Comparison of ENCODE assay signal across 8 cellular contexts in the genomic region with DNA sequence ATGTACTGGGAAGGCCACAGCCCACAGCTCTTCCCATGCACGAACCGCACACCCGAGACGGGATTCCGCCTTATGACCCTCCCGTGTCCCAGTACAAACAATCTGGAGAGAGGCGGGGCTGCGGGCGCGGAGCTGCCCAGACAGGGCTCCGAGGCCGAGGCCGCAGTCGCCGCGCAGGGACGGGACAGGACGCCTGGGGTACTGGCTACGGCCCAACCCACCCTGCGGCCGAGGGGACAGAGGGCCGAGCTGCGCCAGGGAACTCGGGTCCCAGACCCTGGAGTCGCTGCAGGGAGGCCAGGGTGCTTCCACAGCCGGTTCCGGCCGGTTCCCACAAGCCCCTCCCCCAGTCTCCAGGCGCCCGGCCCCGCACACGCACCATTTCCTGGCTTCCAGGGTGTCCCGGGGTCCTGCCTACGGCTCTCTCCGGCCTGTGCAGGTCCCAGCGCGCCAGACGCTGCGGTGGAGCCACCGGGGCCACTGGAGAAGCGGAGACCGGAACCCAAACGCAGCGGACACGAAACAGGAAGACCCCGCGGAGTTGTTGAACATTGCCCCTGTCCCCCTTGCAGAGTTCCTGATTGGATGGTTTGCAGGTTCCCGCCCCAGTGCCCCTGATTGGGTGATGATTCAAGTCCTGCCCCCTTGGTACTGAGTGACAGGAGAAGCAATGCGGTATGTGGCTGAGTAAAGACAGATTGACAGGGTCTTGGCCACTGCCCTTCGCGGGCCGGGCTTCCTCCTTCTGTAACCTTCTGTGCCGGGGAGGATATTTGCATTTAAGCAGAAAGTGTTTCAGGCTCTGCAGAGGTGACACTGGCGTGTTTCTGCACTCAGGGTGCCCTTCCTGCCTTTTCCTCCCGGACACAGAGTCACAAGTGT. TPM values are rescaled to one million over a fixed set of nuclear protein-coding genes. Genes with fewer than 3 reads are reported as not detected.
A peak's percentile ranks its signal among the peaks of the same experiment; 100 is the strongest.
DNase-seq lines count a peak whose midpoint lies in the region; ATAC-seq and TF ChIP-seq lines count a peak whose summit lies in the region.

TSS of gene ZNF564 (minus strand) at position 532 of the 882 bp plus-strand sequence. CDS start at position 382, 150 bp downstream.

- H3K27me3 ChIP-seq in DOHH2 (ENCODE audit: control insufficient read depth, low read length) (no peaks in the 10 kb centered on the region), GM23338 (ENCODE audit: insufficient read depth) (no peaks in the 10 kb centered on the region)

- no peaks in the 10 kb centered on the region for H3K9me2 ChIP-seq in DOHH2 (replicated peaks; ENCODE audit: control insufficient read depth, low read length)
- H3K9me2 ChIP-seq in GM23338 (ENCODE audit: insufficient read depth), result no peaks in the 10 kb centered on the region

- peaks cover 8% of the 10 kb centered on the region for H3K27me3 Mint-ChIP-seq in GM23338 (ENCODE audit: insufficient read depth, low read depth, poor library complexity)
- H3K27me3 Mint-ChIP-seq in activated T-helper 17 cell treated with anti-CD3 and anti-CD28 coated beads, Interleukin-2, amount 50 U/mL, for 72 hours, result no peaks in the 10 kb centered on the region
- H3K27me3 Mint-ChIP-seq in natural killer cell (ENCODE audit: low read depth in 2 of 2), result peaks cover 0 to 2% of the 10 kb centered on the region in 2 donors

- no peaks in the 10 kb centered on the region for H4K20me1 ChIP-seq in DOHH2 (ENCODE audit: control insufficient read depth, insufficient read depth, low read depth, low read length)
- peaks cover 7% of the 10 kb centered on the region for H4K20me1 ChIP-seq in GM23338 (replicated peaks; ENCODE audit: insufficient read depth)

- H3K27ac ChIP-seq in DOHH2 (ENCODE audit: low read depth, low read length) (peak within 1 kb of the TSS; percentile 68), GM23338 (ENCODE audit: low read depth) (peak within 1 kb of the TSS; percentile 90)

- H3K4me3 ChIP-seq in DOHH2 (ENCODE audit: low read length) (peak within 1 kb of the TSS; percentile 98), GM23338 (peak within 1 kb of the TSS; percentile 99)

- H3K36me3 ChIP-seq in DOHH2 (ENCODE audit: control insufficient read depth, low read length) (peaks cover 17% of the 10 kb centered on the region), GM23338 (ENCODE audit: insufficient read depth) (no peaks in the 10 kb centered on the region)

- no peak for TF ChIP-seq CTCF in DOHH2 (IDR thresholded peaks at IDR 0.05; ENCODE audit: low read depth, low read length, poor library complexity, severe bottlenecking)
- no peak for TF ChIP-seq CTCF in GM23338 (conservative IDR thresholded peaks at IDR 0.05; ENCODE audit: low read depth in 2 of 2)
- TF ChIP-seq CTCF in natural killer cell (IDR thresholded peaks at IDR 0.05), result no peak

- peak within 1 kb of the TSS; percentile 98 for H3K27ac Mint-ChIP-seq in GM23338
- H3K27ac Mint-ChIP-seq in activated T-helper 17 cell treated with anti-CD3 and anti-CD28 coated beads, Interleukin-2, amount 50 U/mL, for 72 hours, result peak within 1 kb of the TSS; percentile 84
- H3K27ac Mint-ChIP-seq in natural killer cell, result peak within 1 kb of the TSS; percentile 98

- H3K4me1 Mint-ChIP-seq in GM23338, result peaks cover 18% of the 10 kb centered on the region
- peaks cover 14% of the 10 kb centered on the region for H3K4me1 Mint-ChIP-seq in activated T-helper 17 cell treated with anti-CD3 and anti-CD28 coated beads, Interleukin-2, amount 50 U/mL, for 72 hours
- H3K4me1 Mint-ChIP-seq in natural killer cell, result peaks cover 49 to 54% of the 10 kb centered on the region in 2 donors

- peaks cover 25% of the 10 kb centered on the region for H3K36me3 Mint-ChIP-seq in GM23338 (ENCODE audit: low read depth)
- H3K36me3 Mint-ChIP-seq in activated T-helper 17 cell treated with anti-CD3 and anti-CD28 coated beads, Interleukin-2, amount 50 U/mL, for 72 hours (ENCODE audit: low read depth), result peaks cover 25% of the 10 kb centered on the region
- no peaks in the 10 kb centered on the region for H3K36me3 Mint-ChIP-seq in natural killer cell

- DNase-seq in GM23338 (ENCODE audit: low spot score), result peak; percentile 100
- peak; percentile 98 for DNase-seq in LHCN-M2 (ENCODE audit: low read depth)
- DNase-seq in RPMI8226, result peak; percentile 97
- peak; percentile 97 for DNase-seq in fibroblast of peridontal ligament (ENCODE audit: extremely low read depth)
- peak; percentile 90 for DNase-seq in natural killer cell
- DNase-seq in stimulated activated naive CD4-positive, alpha-beta T cell treated with Interleukin-2 at 50 U/mL for 16 hours (lab: John Stamatoyannopoulos, UW), result peak; percentile 93

- H3K9me3 ChIP-seq in DOHH2 (ENCODE audit: control insufficient read depth, insufficient read depth, low read length), result no peaks in the 10 kb centered on the region

- H3K4me3 Mint-ChIP-seq in GM23338 (peak within 1 kb of the TSS; percentile 98), natural killer cell (peak within 1 kb of the TSS; percentile 99)
- peak within 1 kb of the TSS; percentile 90 for H3K4me3 Mint-ChIP-seq in activated T-helper 17 cell treated with anti-CD3 and anti-CD28 coated beads, Interleukin-2, amount 50 U/mL, for 72 hours

- H3K9me3 Mint-ChIP-seq in GM23338, result peaks cover 6% of the 10 kb centered on the region
- H3K9me3 Mint-ChIP-seq in activated T-helper 17 cell treated with anti-CD3 and anti-CD28 coated beads, Interleukin-2, amount 50 U/mL, for 72 hours, result no peaks in the 10 kb centered on the region
- H3K9me3 Mint-ChIP-seq in natural killer cell, result no peaks in the 10 kb centered on the region

- H3K79me2 ChIP-seq in DOHH2 (ENCODE audit: control insufficient read depth, low read length), result peaks cover 45% of the 10 kb centered on the region
- peaks cover 45% of the 10 kb centered on the region for H3K79me2 ChIP-seq in GM23338 (replicated peaks; ENCODE audit: insufficient read depth)

- H2AFZ ChIP-seq in GM23338, result peak within 1 kb of the TSS; percentile 92

- H3F3A ChIP-seq in DOHH2 (ENCODE audit: control insufficient read depth, insufficient read depth) (no peaks in the 10 kb centered on the region), GM23338 (replicated peaks; ENCODE audit: low read depth) (peaks cover 7% of the 10 kb centered on the region)

- peak within 1 kb of the TSS; percentile 93 for H3K4me2 ChIP-seq in DOHH2 (ENCODE audit: low read length)
- peak within 1 kb of the TSS; percentile 93 for H3K4me2 ChIP-seq in GM23338

- intact Hi-C loops in natural killer cell (cut with micrococcal nuclease), result loop anchor here (2.0 to 5.0 kb wide), 3 partner anchors 56 to 601 kb away; partner anchors contain the start of genes IER2, STX10, ZNF490 and ZNF791

- H3K4me1 ChIP-seq in DOHH2 (ENCODE audit: control insufficient read depth, low read length) (peaks cover 19% of the 10 kb centered on the region), GM23338 (ENCODE audit: insufficient read depth) (peaks cover 11% of the 10 kb centered on the region)

- ATAC-seq in GM23338 (peak; percentile 94), natural killer cell (peak; percentile 95 to 99 (median 96))
- peak; percentile 99 for ATAC-seq in activated T-helper 17 cell treated with anti-CD3 and anti-CD28 coated beads, Interleukin-2, amount 50 U/mL, for 72 hours (replicated peaks)

TF ChIP-seq in GM23338, 12 proteins besides CTCF, POLR2A, EP300 and RAD21:
- TF ChIP-seq REST (IDR thresholded peaks at IDR 0.05; ENCODE audit: unreplicated experiment) (no peak), CREB1 (CRISPR knock-in tag; IDR thresholded peaks at IDR 0.05; ENCODE audit: low read depth) (peak; percentile 36; the same call in 1 of the 2 replicates), POLR2AphosphoS5 (IDR thresholded peaks at IDR 0.05; ENCODE audit: low read depth) (peak; percentile 96)

RNA-seq across cellular contexts. Expression of gene ZNF564, which starts in this region (rescaled TPM):
- total RNA-seq in GM23338 (2014; rRNA removed; shearing (Covaris generic)), result 8.6 and 8.9 TPM in 2 replicates
- 5.8 and 7.1 TPM in 2 replicates for polyA plus RNA-seq in GM23338 (2016; fragmentation: Nextera tagmentation; extraction: Ambion mirVana)
- total RNA-seq in LHCN-M2 (2014; rRNA removed), result 5.5 and 6.0 TPM in 2 replicates
- polyA plus RNA-seq in LHCN-M2 (2012), result 2.3 TPM
- 1 to 10 TPM; 4.1 to 6.1 TPM for total RNA-seq in activated T-helper 17 cell treated with anti-CD3 and anti-CD28 coated beads, Interleukin-2, amount 50 U/mL, for 72 hours
- total RNA-seq in natural killer cell, result 10 to 100 TPM; 22.0 to 27.1 (median 23.3) TPM

Comparison
In these comparisons a context has a peak if more than half of its experiments do, and no peak if none do; other contexts are left out.
1. Peak in every context shown above with its lines: DNase-seq, ATAC-seq, H3K4me3 ChIP-seq and H3K27ac ChIP-seq.